Comparison of ENCODE assay signal across 8 cellular contexts in genomic region chr12:7190268-7191055, GRCh38. TPM values are rescaled to one million over a fixed set of nuclear protein-coding genes. Genes with fewer than 3 reads are reported as not detected.
DNase-seq lines count a peak whose midpoint lies in the region; ATAC-seq and TF ChIP-seq lines count a peak whose summit lies in the region.

No MANE protein-coding gene starts in this region.

- no peaks in the 10 kb centered on the region for H3K9me3 ChIP-seq in MG63
- no peaks in the 10 kb centered on the region for H3K9me3 ChIP-seq in osteoblast (ENCODE audit: low read depth, low read length)

- H3K4me1 Mint-ChIP-seq in activated naive CD4-positive, alpha-beta T cell treated with anti-CD3 and anti-CD28 coated beads for 36 hours (ENCODE audit: low read depth) = peaks cover 48% of the 10 kb centered on the region

- CTCF ChIA-PET in activated naive CD4-positive, alpha-beta T cell treated with anti-CD3 and anti-CD28 coated beads for 36 hours (lab: Charles Lee) = interaction anchor here (1.7 kb wide), 1 partner anchor 47 kb away, joined by 3 read pairs; no protein-coding TSS in a partner anchor

- H3K36me3 ChIP-seq in MG63 = peaks cover 30% of the 10 kb centered on the region
- H3K36me3 ChIP-seq in osteoblast (ENCODE audit: insufficient read depth, low read length) = peaks cover 16% of the 10 kb centered on the region

- intact Hi-C loops in activated naive CD4-positive, alpha-beta T cell treated with anti-CD3 and anti-CD28 coated beads for 36 hours (cut with micrococcal nuclease) = loop anchor here (5.0 kb wide), 1 partner anchor 892 kb away; the partner anchor contains the start of gene NECAP1
- intact Hi-C loops in head of caudate nucleus (cut with DNase I) = no loop called here

- H3K9me3 Mint-ChIP-seq in activated naive CD4-positive, alpha-beta T cell treated with anti-CD3 and anti-CD28 coated beads for 36 hours = no peaks in the 10 kb centered on the region

- H3K36me3 Mint-ChIP-seq in activated naive CD4-positive, alpha-beta T cell treated with anti-CD3 and anti-CD28 coated beads for 36 hours (ENCODE audit: low read depth) = peaks cover 17% of the 10 kb centered on the region

- peak overlapping the region; percentile 82 for H3K4me2 ChIP-seq in osteoblast (ENCODE audit: insufficient read depth, low read length)

- peak overlapping the region; percentile 85 for H2AFZ ChIP-seq in osteoblast (ENCODE audit: low read length)

- H3K79me2 ChIP-seq in osteoblast (ENCODE audit: insufficient read depth, low read length) = peaks cover 18% of the 10 kb centered on the region

- H4K20me1 ChIP-seq in osteoblast (ENCODE audit: insufficient read depth, low read length) = no peaks in the 10 kb centered on the region

- H3K4me3 Mint-ChIP-seq in activated naive CD4-positive, alpha-beta T cell treated with anti-CD3 and anti-CD28 coated beads for 36 hours = peak overlapping the region; percentile 84

- H3K4me3 ChIP-seq in MG63 (peak overlapping the region; percentile 65), osteoblast (ENCODE audit: insufficient read depth, low read length) (peak overlapping the region; percentile 94)

- ATAC-seq in HG03095 (IDR thresholded peaks at IDR 0.05; ENCODE audit: unreplicated experiment) (no peak), HG03378 (IDR thresholded peaks at IDR 0.05; ENCODE audit: unreplicated experiment) (no peak)

- H3K27me3 Mint-ChIP-seq in activated naive CD4-positive, alpha-beta T cell treated with anti-CD3 and anti-CD28 coated beads for 36 hours (ENCODE audit: low read depth) = no peaks in the 10 kb centered on the region

- H3K27me3 ChIP-seq in MG63 (no peaks in the 10 kb centered on the region), osteoblast (ENCODE audit: insufficient read depth, low read length) (no peaks in the 10 kb centered on the region)

- H3K27ac Mint-ChIP-seq in activated naive CD4-positive, alpha-beta T cell treated with anti-CD3 and anti-CD28 coated beads for 36 hours = no peak overlapping the region

- no peak for TF ChIP-seq CTCF in GM13977 (IDR thresholded peaks at IDR 0.05; ENCODE audit: extremely low read depth, insufficient read depth, missing control alignments)
- TF ChIP-seq CTCF in osteoblast (IDR thresholded peaks at IDR 0.05; ENCODE audit: extremely low read depth, low read depth, low read length) = no peak

- DNase-seq in GM13977 (ENCODE audit: low spot score) = peak; percentile 6
- DNase-seq in MG63 = peak; percentile 42
- DNase-seq in activated naive CD4-positive, alpha-beta T cell treated with anti-CD3 and anti-CD28 coated beads for 36 hours = peak; percentile 20
- peak in 36 of 42 donors; percentile 4 to 66 (median 32) for DNase-seq in head of caudate nucleus
- peak; percentile 68 for DNase-seq in osteoblast (ENCODE audit: insufficient read length, low spot score, missing footprints)
- DNase-seq in MV-4-11 (lab: John Stamatoyannopoulos, UW) = no peak

- peak overlapping the region; percentile 45 for H3K27ac ChIP-seq in osteoblast (ENCODE audit: low read depth, low read length)

- peaks cover 26% of the 10 kb centered on the region for H3K4me1 ChIP-seq in osteoblast (ENCODE audit: insufficient read depth, low read length)

- in situ Hi-C loops in GM13977 (cut with MboI; ENCODE audit: low pct_unique_long_range_greater_than_20kb, low sequenced_read_pairs, unreplicated experiment) = no loop called here

RNA-seq across cellular contexts. Expression of gene PEX5, which starts 1.0 kb away (rescaled TPM):
- 26.8 and 45.6 TPM in 2 replicates for total RNA-seq in MG63 (2014; rRNA removed; shearing (Covaris generic); ENCODE audit: low replicate concordance)
- 10 to 100 TPM; 29.7 to 30.9 TPM for total RNA-seq in activated naive CD4-positive, alpha-beta T cell treated with anti-CD3 and anti-CD28 coated beads for 36 hours
- total RNA-seq in osteoblast = 35.7 and 48.5 TPM in 2 replicates
